7 cellular contexts compared by ENCODE assay signal in the genomic region with DNA sequence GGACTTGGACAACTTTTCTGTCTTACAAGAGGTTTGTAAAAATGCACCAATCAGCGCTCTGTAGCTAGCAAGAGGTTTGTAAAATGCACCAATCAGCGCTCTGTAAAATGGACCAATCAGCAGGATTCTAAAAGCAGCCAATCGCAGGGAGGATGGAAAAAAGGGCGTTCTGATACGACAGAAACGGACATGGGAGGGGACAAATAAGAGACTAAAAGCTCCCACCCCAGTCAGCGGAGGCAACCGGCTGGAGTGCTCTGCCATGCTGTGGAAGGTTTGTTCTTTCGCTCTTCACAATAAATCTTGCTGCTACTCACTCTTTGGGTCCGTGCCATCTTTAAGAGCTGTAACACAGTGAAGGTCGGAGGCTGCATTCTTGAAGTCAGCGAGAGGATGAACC. TPM values are rescaled to one million over a fixed set of nuclear protein-coding genes. Genes with fewer than 3 reads are reported as not detected.
DNase-seq lines count a peak whose midpoint lies in the region; ATAC-seq and TF ChIP-seq lines count a peak whose summit lies in the region.
"Not testable (repeated sequence)": the region's sequence is repeated elsewhere in the genome, so short reads cannot be mapped to it uniquely, and the experiment has no call there.

No MANE protein-coding gene starts in this region.

- H3F3A ChIP-seq in neural progenitor cell (ENCODE audit: low read depth) = peaks cover 29% of the 10 kb centered on the region

- DNase-seq in Calu3; activated T-cell treated with anti-CD3 and anti-CD28 coated beads, Interleukin-2, amount 50 U/mL, for 4 hours; central memory CD8-positive, alpha-beta T cell (ENCODE audit: low spot score in 2 of 2); hepatocyte (ENCODE audit: low spot score); neural progenitor cell (ENCODE audit: low spot score): not testable (repeated sequence)
- DNase-seq in KBM-7 = peak; percentile 23
- peak; percentile 43 for DNase-seq in SK-MEL-5 (ENCODE audit: low read depth, low spot score)

- H3K36me3 Mint-ChIP-seq in Calu3 (ENCODE audit: insufficient read depth, unreplicated experiment) (peaks cover 55% of the 10 kb centered on the region), neural progenitor cell (peaks cover 15% of the 10 kb centered on the region)
- not testable (repeated sequence) for H3K36me3 Mint-ChIP-seq in activated T-cell treated with anti-CD3 and anti-CD28 coated beads, Interleukin-2, amount 50 U/mL, for 4 hours (ENCODE audit: insufficient read depth)
- H3K36me3 Mint-ChIP-seq in central memory CD8-positive, alpha-beta T cell (ENCODE audit: insufficient read depth) = peaks cover 36% of the 10 kb centered on the region

- CTCF ChIA-PET in Calu3 (lab: Charles Lee) = interaction anchor here (0.6 kb wide), 1 partner anchor 9 kb away, joined by 3 read pairs; no protein-coding TSS in a partner anchor

- H3K4me3 Mint-ChIP-seq in Calu3 (ENCODE audit: low read depth, unreplicated experiment) (peak overlapping the region; percentile 88), neural progenitor cell (peak overlapping the region; percentile 100)
- peak overlapping the region; percentile 94 for H3K4me3 Mint-ChIP-seq in activated T-cell treated with anti-CD3 and anti-CD28 coated beads, Interleukin-2, amount 50 U/mL, for 4 hours
- peak overlapping the region; percentile 97 for H3K4me3 Mint-ChIP-seq in central memory CD8-positive, alpha-beta T cell

- not testable (repeated sequence) for H3K9me2 ChIP-seq in hepatocyte (replicated peaks; ENCODE audit: insufficient read depth)

- peaks cover 23% of the 10 kb centered on the region for H4K20me1 ChIP-seq in hepatocyte (ENCODE audit: insufficient read depth, poor library complexity, severe bottlenecking)
- H4K20me1 ChIP-seq in neural progenitor cell (ENCODE audit: low read depth) = peaks cover 20% of the 10 kb centered on the region

- H3K27ac ChIP-seq in hepatocyte, neural progenitor cell: not testable (repeated sequence)

- H3K79me2 ChIP-seq in hepatocyte (peaks cover 52% of the 10 kb centered on the region), neural progenitor cell (ENCODE audit: low read depth) (peaks cover 56% of the 10 kb centered on the region)

- not testable (repeated sequence) for H3K27ac Mint-ChIP-seq in Calu3 (ENCODE audit: unreplicated experiment); central memory CD8-positive, alpha-beta T cell (ENCODE audit: low read depth); neural progenitor cell

- not testable (repeated sequence) for H3K9me3 ChIP-seq in hepatocyte (ENCODE audit: low read depth); neural progenitor cell (ENCODE audit: low read depth)

- not testable (repeated sequence) for H3K27me3 Mint-ChIP-seq in Calu3 (ENCODE audit: unreplicated experiment); activated T-cell treated with anti-CD3 and anti-CD28 coated beads, Interleukin-2, amount 50 U/mL, for 4 hours (ENCODE audit: low read depth); central memory CD8-positive, alpha-beta T cell; neural progenitor cell (ENCODE audit: insufficient read depth, low read depth)

- BruUV-seq in Calu3 (replicated peaks; lab: Mats Ljungman, UMichigan) = not testable (repeated sequence)

- not testable (repeated sequence) for H3K9ac ChIP-seq in neural progenitor cell

- not testable (repeated sequence) for H2AFZ ChIP-seq in hepatocyte; neural progenitor cell (replicated peaks)

- WGBS in hepatocyte (ENCODE audit: low lambda C conversion rate, missing lambda C conversion rate) = 96% methylated on average over 12 of the region's 12 CpGs

- H3K4me1 Mint-ChIP-seq in Calu3 (ENCODE audit: low read depth, unreplicated experiment) (peaks cover 13% of the 10 kb centered on the region), neural progenitor cell (peaks cover 34% of the 10 kb centered on the region)
- H3K4me1 Mint-ChIP-seq in activated T-cell treated with anti-CD3 and anti-CD28 coated beads, Interleukin-2, amount 50 U/mL, for 4 hours (ENCODE audit: low read depth) = peaks cover 30% of the 10 kb centered on the region
- peaks cover 40% of the 10 kb centered on the region for H3K4me1 Mint-ChIP-seq in central memory CD8-positive, alpha-beta T cell

- not testable (repeated sequence) for ATAC-seq in activated T-cell treated with anti-CD3 and anti-CD28 coated beads, Interleukin-2, amount 50 U/mL, for 4 hours; central memory CD8-positive, alpha-beta T cell (replicated peaks; ENCODE audit: extremely low read depth, poor library complexity, severe bottlenecking)

- not testable (repeated sequence) for TF ChIP-seq CTCF in Calu3 (IDR thresholded peaks at IDR 0.05; ENCODE audit: unreplicated experiment); hepatocyte (IDR thresholded peaks at IDR 0.05; ENCODE audit: poor library complexity); neural progenitor cell (IDR thresholded peaks at IDR 0.05)

- H3K4me3 ChIP-seq in hepatocyte = not testable (repeated sequence)
- peak overlapping the region; percentile 84 for H3K4me3 ChIP-seq in neural progenitor cell

- in situ Hi-C loops in KBM-7 (cut with MboI; ENCODE audit: low pct_unique_long_range_greater_than_20kb, low sequenced_read_pairs); SK-MEL-5 (cut with HindIII; ENCODE audit: low pct_unique_long_range_greater_than_20kb, low sequenced_read_pairs): not testable (repeated sequence)

- H3K27me3 ChIP-seq in hepatocyte, neural progenitor cell: not testable (repeated sequence)

- not testable (repeated sequence) for H3K36me3 ChIP-seq in hepatocyte (replicated peaks; ENCODE audit: insufficient read depth, low read depth); neural progenitor cell

- H3K4me1 ChIP-seq in hepatocyte (ENCODE audit: insufficient read depth) (peaks cover 14% of the 10 kb centered on the region), neural progenitor cell (peaks cover 18% of the 10 kb centered on the region)

- H3K4me2 ChIP-seq in hepatocyte = peak overlapping the region; percentile 81
- not testable (repeated sequence) for H3K4me2 ChIP-seq in neural progenitor cell

- not testable (repeated sequence) for H3K9me3 Mint-ChIP-seq in Calu3 (ENCODE audit: low read depth, unreplicated experiment); activated T-cell treated with anti-CD3 and anti-CD28 coated beads, Interleukin-2, amount 50 U/mL, for 4 hours; central memory CD8-positive, alpha-beta T cell; neural progenitor cell

- intact Hi-C loops in Calu3 (cut with micrococcal nuclease; ENCODE audit: unreplicated experiment) = not testable (repeated sequence)

RNA-seq across cellular contexts. Expression of gene ZNF394, which starts 1.2 kb away (rescaled TPM):
- total RNA-seq in Calu3 (2022) = 17.3 and 19.2 TPM in 2 replicates
- 36.5 and 40.5 TPM in 2 replicates for total RNA-seq in SK-MEL-5 (2014; rRNA removed; shearing (Covaris generic))
- 22.6 and 23.7 TPM in 2 replicates for polyA plus RNA-seq in SK-MEL-5 (2015; cell fraction: cytosol; rRNA removed)
- polyA plus RNA-seq in SK-MEL-5 (2015; cell fraction: nucleus; rRNA removed) = 26.1 and 27.4 TPM in 2 replicates
- 10 to 100 TPM; 32.0 to 38.1 (median 34.8) TPM for total RNA-seq in activated T-cell treated with anti-CD3 and anti-CD28 coated beads, Interleukin-2, amount 50 U/mL, for 4 hours
- 19.4 and 23.8 TPM in 2 replicates for total RNA-seq in hepatocyte
- 17.2 and 18.4 TPM in 2 replicates for polyA plus RNA-seq in hepatocyte
- 16.8 and 22.4 TPM in 2 replicates for total RNA-seq in neural progenitor cell (ENCODE audit: low replicate concordance)

RNA-seq across cellular contexts. Expression of gene ZKSCAN5, which starts 3.2 kb away (rescaled TPM):
- total RNA-seq in Calu3 (2022) (6.1 and 6.6 TPM in 2 replicates), hepatocyte (10.6 and 11.3 TPM in 2 replicates), neural progenitor cell (ENCODE audit: low replicate concordance) (19.6 and 23.3 TPM in 2 replicates)
- 24.6 and 26.2 TPM in 2 replicates for total RNA-seq in SK-MEL-5 (2014; rRNA removed; shearing (Covaris generic))
- 13.7 and 18.4 TPM in 2 replicates for polyA plus RNA-seq in SK-MEL-5 (2015; cell fraction: cytosol; rRNA removed)
- polyA plus RNA-seq in SK-MEL-5 (2015; cell fraction: nucleus; rRNA removed) = 8.4 and 14.3 TPM in 2 replicates
- total RNA-seq in activated T-cell treated with anti-CD3 and anti-CD28 coated beads, Interleukin-2, amount 50 U/mL, for 4 hours = 1 to 10 TPM; 4.9 to 6.4 (median 6.3) TPM
- polyA plus RNA-seq in hepatocyte = 6.2 and 6.9 TPM in 2 replicates

RNA-seq across cellular contexts. Expression of gene ZNF789, which starts 28.5 kb away (rescaled TPM):
- total RNA-seq in Calu3 (2022) (17.2 and 18.9 TPM in 2 replicates), hepatocyte (7.0 and 11.3 TPM in 2 replicates), neural progenitor cell (ENCODE audit: low replicate concordance) (18.7 and 20.2 TPM in 2 replicates)
- 14.2 and 15.9 TPM in 2 replicates for total RNA-seq in SK-MEL-5 (2014; rRNA removed; shearing (Covaris generic))
- polyA plus RNA-seq in SK-MEL-5 (2015; cell fraction: cytosol; rRNA removed) = 10.5 and 13.8 TPM in 2 replicates
- 79.0 and 92.0 TPM in 2 replicates for polyA plus RNA-seq in SK-MEL-5 (2015; cell fraction: nucleus; rRNA removed)
- 1 to 10 TPM; 5.4 to 9.4 (median 7.1) TPM for total RNA-seq in activated T-cell treated with anti-CD3 and anti-CD28 coated beads, Interleukin-2, amount 50 U/mL, for 4 hours
- polyA plus RNA-seq in hepatocyte = 5.5 and 8.1 TPM in 2 replicates

RNA-seq across cellular contexts. Expression of gene ATP5MF, which starts 35.3 kb away (rescaled TPM):
- total RNA-seq in Calu3 (2022) = 222 and 234 TPM in 2 replicates
- total RNA-seq in SK-MEL-5 (2014; rRNA removed; shearing (Covaris generic)) = 998 and 1,034 TPM in 2 replicates
- 1,345 and 1,974 TPM in 2 replicates for polyA plus RNA-seq in SK-MEL-5 (2015; cell fraction: cytosol; rRNA removed)
- 200 and 368 TPM in 2 replicates for polyA plus RNA-seq in SK-MEL-5 (2015; cell fraction: nucleus; rRNA removed)
- 100 to 1,000 TPM; 346 to 393 (median 391) TPM for total RNA-seq in activated T-cell treated with anti-CD3 and anti-CD28 coated beads, Interleukin-2, amount 50 U/mL, for 4 hours
- 2,783 and 3,615 TPM in 2 replicates for total RNA-seq in hepatocyte
- polyA plus RNA-seq in hepatocyte = 785 and 822 TPM in 2 replicates
- total RNA-seq in neural progenitor cell (ENCODE audit: low replicate concordance) = 2,754 and 3,838 TPM in 2 replicates

RNA-seq across cellular contexts. Expression of gene FAM200A, which starts 50.7 kb away (rescaled TPM):
- total RNA-seq in Calu3 (2022) (3.9 and 4.1 TPM in 2 replicates), hepatocyte (6.3 and 7.2 TPM in 2 replicates), neural progenitor cell (ENCODE audit: low replicate concordance) (14.7 and 21.1 TPM in 2 replicates)
- total RNA-seq in SK-MEL-5 (2014; rRNA removed; shearing (Covaris generic)) = 16.5 and 19.5 TPM in 2 replicates
- 11.1 and 15.4 TPM in 2 replicates for polyA plus RNA-seq in SK-MEL-5 (2015; cell fraction: cytosol; rRNA removed)
- 6.8 and 8.5 TPM in 2 replicates for polyA plus RNA-seq in SK-MEL-5 (2015; cell fraction: nucleus; rRNA removed)
- 1 to 10 TPM; 6.1 to 6.7 (median 6.6) TPM for total RNA-seq in activated T-cell treated with anti-CD3 and anti-CD28 coated beads, Interleukin-2, amount 50 U/mL, for 4 hours
- polyA plus RNA-seq in hepatocyte = 3.7 and 4.4 TPM in 2 replicates
